In genomic region chr1:221100196-221100950, GRCh38 we compare ENCODE assay signal across 9 cellular contexts.
DNase-seq lines count a peak whose midpoint lies in the region; ATAC-seq, FAIRE-seq and TF ChIP-seq lines count a peak whose summit lies in the region.
"Had no signal": no experiment of that assay in that cellular context is flagged by ENCODE, and none has a peak within 500 bp of the region (broad histone marks: within the 10 kb centered on the region; RNA-seq: fewer than 3 reads in every experiment).

No MANE protein-coding gene starts in this region.

- WGBS in right lobe of liver (ENCODE audit: insufficient coverage, low coverage, low lambda C conversion rate, missing lambda C conversion rate): 50% methylated on average over 8 of the region's 8 CpGs
- 18% methylated on average over 8 of the region's 8 CpGs for WGBS in HepG2 (ENCODE audit: low lambda C conversion rate)
- WGBS in aorta, 2 donors: 73 to 75% methylated on average over 8 of the region's 8 CpGs

- H3K27me3 ChIP-seq in right lobe of liver: no peaks in the 10 kb centered on the region
- no peaks in the 10 kb centered on the region for H3K27me3 ChIP-seq in HepG2 (ENCODE audit: control insufficient read depth in 1 of 2, insufficient read depth in 2 of 2, low read length in 2 of 2)
- H3K27me3 ChIP-seq in aorta (ENCODE audit: control insufficient read depth in 1 of 2, insufficient read depth in 2 of 2, low read length in 1 of 2): no peaks in the 10 kb centered on the region
- H3K27me3 ChIP-seq: BLaER1 had no signal

- H3K9me3 ChIP-seq in right lobe of liver (no peaks in the 10 kb centered on the region), HepG2 (ENCODE audit: low read length) (no peaks in the 10 kb centered on the region), aorta (ENCODE audit: control insufficient read depth, low read length) (peaks cover 2% of the 10 kb centered on the region)
- H3K9me3 ChIP-seq: BLaER1 had no signal

- TF ChIP-seq POLR2A in right lobe of liver (IDR thresholded peaks at IDR 0.05) (no peak), HepG2 (IDR thresholded peaks at IDR 0.05; ENCODE audit: insufficient read depth in 1 of 2, low read depth in 2 of 2, low read length in 2 of 2) (no peak)

- TF ChIP-seq RAD21 in HepG2 (CRISPR knock-in tag; IDR thresholded peaks at IDR 0.05): no peak

- TF ChIP-seq CTCF in right lobe of liver (IDR thresholded peaks at IDR 0.05): no peak
- TF ChIP-seq CTCF in HepG2 (CRISPR knock-in tag; IDR thresholded peaks at IDR 0.05): no peak

- H4K20me1 ChIP-seq in HepG2 (ENCODE audit: insufficient read depth, low read length): no peaks in the 10 kb centered on the region
- H4K20me1 ChIP-seq: BLaER1 had no signal

- no peak overlapping the region for H3K9ac ChIP-seq in HepG2 (ENCODE audit: insufficient read depth, low read depth, low read length)
- H3K9ac ChIP-seq: BLaER1 had no signal

- no peak overlapping the region for H3K4me2 ChIP-seq in HepG2 (ENCODE audit: low read depth, low read length)
- H3K4me2 ChIP-seq: BLaER1 had no signal

- H3K27ac ChIP-seq in right lobe of liver (no peak overlapping the region), HepG2 (ENCODE audit: extremely low read length, insufficient read depth, low read length) (no peak overlapping the region), aorta (ENCODE audit: low read depth in 1 of 2, low read length in 2 of 2) (no peak overlapping the region)
- H3K27ac ChIP-seq: BLaER1 had no signal

- BruUV-seq in HepG2 (replicated peaks; lab: Mats Ljungman, UMichigan): no TSS peak

- CTCF ChIA-PET in HepG2 (lab: Yijun Ruan, JAX; ENCODE audit: low intra/inter-chr PET ratio, low total read pairs): no interaction called here

- POLR2A ChIA-PET in HepG2 (lab: Yijun Ruan, JAX): no interaction called here

- no peaks in the 10 kb centered on the region for H3K79me2 ChIP-seq in HepG2 (ENCODE audit: insufficient read depth, low read length)

- no peak overlapping the region for H2AFZ ChIP-seq in HepG2 (ENCODE audit: low read length)

- no peak for FAIRE-seq in HepG2 (lab: Jason Lieb, UNC)

- in situ Hi-C loops in HepG2 (cut with HindIII; ENCODE audit: extremely low pct_ligation_motif_present, low pct_unique_long_range_greater_than_20kb): no loop called here

- intact Hi-C loops in right lobe of liver (cut with DNase I) (no loop called here), HepG2 (cut with micrococcal nuclease; ENCODE audit: unreplicated experiment) (no loop called here), aorta (cut with DNase I) (no loop called here)

- H3K36me3 ChIP-seq in right lobe of liver: no peaks in the 10 kb centered on the region
- H3K36me3 ChIP-seq in HepG2 (replicated peaks in 1 of 2; ENCODE audit: control insufficient read depth in 1 of 2, insufficient read depth in 2 of 2, low read length in 2 of 2): no peaks in the 10 kb centered on the region
- H3K36me3 ChIP-seq in aorta (ENCODE audit: control insufficient read depth in 1 of 2, insufficient read depth in 2 of 2, low read length in 1 of 2): no peaks in the 10 kb centered on the region
- H3K36me3 ChIP-seq: BLaER1 had no signal

- ATAC-seq in right lobe of liver: peak; percentile 48 to 79 (median 53)
- ATAC-seq in HepG2: no peak
- ATAC-seq in aorta (ENCODE audit: low FRiP score): peak; percentile 61

- DNase-seq in right lobe of liver: no peak
- DNase-seq in HepG2 (ENCODE audit: low spot score): no peak
- peak; percentile 32 for DNase-seq in amniotic stem cell (lab: John Stamatoyannopoulos, UW)
- peak; percentile 86 for DNase-seq in kidney tubule cell (ENCODE audit: low spot score)
- no peak for DNase-seq in aorta
- no peak for DNase-seq in HuH-7.5 (ENCODE audit: low spot score)
- DNase-seq in stimulated activated CD4-positive, alpha-beta T cell treated with anti-CD3 and anti-CD28 coated beads, Interleukin-15, amount 100 ng/mL, for 24 hours: no peak
- DNase-seq in SW480 (ENCODE audit: low spot score): no peak

- TF ChIP-seq EP300 in HepG2 (IDR thresholded peaks at IDR 0.05; ENCODE audit: low read depth in 2 of 2, low read length in 2 of 2): no peak
- TF ChIP-seq EP300 in HepG2 (CRISPR knock-in tag; IDR thresholded peaks at IDR 0.05; ENCODE audit: borderline replicate concordance): no peak

- H3K4me3 ChIP-seq in right lobe of liver (no peak overlapping the region), HepG2 (replicated peaks in 1 of 3; ENCODE audit: insufficient read depth in 1 of 3, low read depth in 2 of 3, low read length in 3 of 3) (no peak overlapping the region), aorta (ENCODE audit: low read length in 2 of 2) (no peak overlapping the region)
- H3K4me3 ChIP-seq: BLaER1 had no signal

- H3K4me1 ChIP-seq in right lobe of liver (peaks cover 0 to 11% (median 0%) of the 10 kb centered on the region in 4 donors), HepG2 (ENCODE audit: insufficient read depth, low read length) (no peaks in the 10 kb centered on the region), aorta (ENCODE audit: control insufficient read depth in 1 of 2, insufficient read depth in 2 of 2, low read length in 2 of 2) (peaks cover 0 to 5% of the 10 kb centered on the region in 2 donors)

TF ChIP-seq in HepG2, 621 proteins besides CTCF, POLR2A, EP300 and RAD21:
- TF ChIP-seq EED (CRISPR knock-in tag; IDR thresholded peaks at IDR 0.05): no peak
- TF ChIP-seq BRCA1 (CRISPR knock-in tag; IDR thresholded peaks at IDR 0.05): no peak
- TF ChIP-seq TOPORS (CRISPR knock-in tag; IDR thresholded peaks at IDR 0.05): no peak
- TF ChIP-seq ATF4 (CRISPR knock-in tag; IDR thresholded peaks at IDR 0.05): no peak
- TF ChIP-seq ZNF33A (CRISPR knock-in tag; IDR thresholded peaks at IDR 0.05; ENCODE audit: borderline replicate concordance): no peak
- TF ChIP-seq PBX2 (CRISPR knock-in tag; IDR thresholded peaks at IDR 0.05): no peak
TF ChIP-seq in HepG2: peak in this region for 0.

Comparison
In these comparisons a context has a peak if more than half of its experiments do, and no peak if none do; other contexts are left out.
1. DNase-seq: peak in amniotic stem cell (single experiment) and kidney tubule cell (single experiment); none in right lobe of liver (0 of 3), HepG2 (single experiment), aorta (0 of 2), HuH-7.5 (single experiment), stimulated activated CD4-positive, alpha-beta T cell treated with anti-CD3 and anti-CD28 coated beads, Interleukin-15, amount 100 ng/mL, for 24 hours (single experiment) and SW480 (single experiment).